Comparison of ENCODE assay signal across 15 cellular contexts in the genomic region with DNA sequence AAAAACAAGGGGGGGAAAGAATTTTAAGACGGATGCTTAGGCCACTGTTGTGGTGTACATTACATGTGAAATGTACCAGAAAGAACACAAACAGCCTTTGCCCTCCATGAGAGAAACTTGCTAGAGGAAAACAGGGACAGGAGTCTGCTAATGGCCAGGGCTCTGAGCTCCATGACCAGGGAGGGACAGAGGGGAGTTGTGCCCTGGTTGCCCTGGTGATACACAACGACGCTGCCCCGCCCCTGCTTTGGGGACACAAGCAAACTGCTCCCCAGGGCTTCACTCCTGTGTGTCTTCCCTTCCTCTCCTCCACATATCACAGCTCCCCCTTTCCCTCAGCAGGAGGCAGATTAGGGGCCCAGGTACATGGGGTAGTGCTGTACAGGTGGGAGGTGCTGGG. TPM values are rescaled to one million over a fixed set of nuclear protein-coding genes. Genes with fewer than 3 reads are reported as not detected.
DNase-seq lines count a peak whose midpoint lies in the region; ATAC-seq and TF ChIP-seq lines count a peak whose summit lies in the region.
"Had no signal": no experiment of that assay in that cellular context is flagged by ENCODE, and none has a peak within 500 bp of the region (broad histone marks: within the 10 kb centered on the region; RNA-seq: fewer than 3 reads in every experiment).

No MANE protein-coding gene starts in this region.

- H3K27me3 ChIP-seq in mesendoderm (ENCODE audit: insufficient read depth, low read length, poor library complexity): no peaks in the 10 kb centered on the region
- no peaks in the 10 kb centered on the region for H3K27me3 ChIP-seq in A673 (replicated peaks; ENCODE audit: insufficient read depth, low read depth, low read length, poor library complexity)
- H3K27me3 ChIP-seq: BLaER1 treated with 17β-estradiol and CSF1 and Interleukin-3, amounts not matched to agents 10 nM and 100 nM had no signal

- no peak overlapping the region for H2BK15ac ChIP-seq in mesendoderm (replicated peaks; ENCODE audit: low read depth)

- no peak for TF ChIP-seq CTCF in A673 (conservative IDR thresholded peaks at IDR 0.05; ENCODE audit: low read depth, low read length)

- peak in 2 of 3 experiments; percentile 7 to 20 for DNase-seq in NCI-H1417 (lab: John Stamatoyannopoulos, UW)
- DNase-seq in NCI-H1417 treated with DMSO at 0.1 percent for 48 hours (lab: John Stamatoyannopoulos, UW): no peak
- peak; percentile 27 for DNase-seq in COLO668 (lab: John Stamatoyannopoulos, UW; ENCODE audit: unreplicated experiment)
- DNase-seq in NCI-H748 treated with DMSO at 0.1 percent for 48 hours (lab: John Stamatoyannopoulos, UW): peak; percentile 13
- peak; percentile 12 for DNase-seq in mesendoderm
- DNase-seq in A673 (ENCODE audit: low spot score): no peak
- no peak for DNase-seq in SW480 (ENCODE audit: low spot score)
- DNase-seq: Calu3; CD4-positive, CD25-positive, alpha-beta regulatory T cell; DMS 273 treated with DMSO at 0.1 percent for 48 hours; H9 had no signal

- no peaks in the 10 kb centered on the region for H3K79me2 ChIP-seq in mesendoderm (ENCODE audit: control insufficient read depth, insufficient read depth, low read length)

- no peak overlapping the region for H3K4me2 ChIP-seq in mesendoderm (ENCODE audit: low read length)
- H3K4me2 ChIP-seq: BLaER1 treated with 17β-estradiol and CSF1 and Interleukin-3, amounts not matched to agents 10 nM and 100 nM had no signal

- no peak overlapping the region for H4K8ac ChIP-seq in mesendoderm (ENCODE audit: low read depth, low read length)

- H3K9ac ChIP-seq in mesendoderm (ENCODE audit: low read length): no peak overlapping the region
- H3K9ac ChIP-seq: BLaER1 treated with 17β-estradiol and CSF1 and Interleukin-3, amounts not matched to agents 10 nM and 100 nM had no signal

- no peaks in the 10 kb centered on the region for H3K79me1 ChIP-seq in mesendoderm (ENCODE audit: low read length)

- no TSS peak for BruUV-seq in A673 (replicated peaks; lab: Mats Ljungman, UMichigan)

- WGBS in mesendoderm (ENCODE audit: extremely low coverage, insufficient coverage, low lambda C conversion rate): no CpG with 5 or more reads among the region's 4 CpGs

- no peaks in the 10 kb centered on the region for H3K36me3 ChIP-seq in mesendoderm (ENCODE audit: control insufficient read depth, insufficient read depth, low read length)
- no peaks in the 10 kb centered on the region for H3K36me3 ChIP-seq in A673 (ENCODE audit: insufficient read depth, low read length, poor library complexity, severe bottlenecking)
- H3K36me3 ChIP-seq: BLaER1 treated with 17β-estradiol and CSF1 and Interleukin-3, amounts not matched to agents 10 nM and 100 nM had no signal

- H3K56ac ChIP-seq in mesendoderm (ENCODE audit: low read length): no peak overlapping the region

- no peaks in the 10 kb centered on the region for H3K4me1 ChIP-seq in mesendoderm (ENCODE audit: control insufficient read depth, low read depth, low read length)
- H3K4me1 ChIP-seq in A673 (ENCODE audit: insufficient read depth, low read length, poor library complexity, severe bottlenecking): no peaks in the 10 kb centered on the region
- H3K4me1 ChIP-seq: BLaER1 treated with 17β-estradiol and CSF1 and Interleukin-3, amounts not matched to agents 10 nM and 100 nM had no signal

- H3K18ac ChIP-seq in mesendoderm (ENCODE audit: low read length): no peak overlapping the region

- POLR2A ChIA-PET in A673 (lab: Charles Lee; ENCODE audit: low non-redundant PET): no interaction called here

- H3K4ac ChIP-seq in mesendoderm (ENCODE audit: low read depth, low read length): no peak overlapping the region

- no peak overlapping the region for H2BK120ac ChIP-seq in mesendoderm (ENCODE audit: low read depth, low read length)

- no peak for ATAC-seq in HG02884 (IDR thresholded peaks at IDR 0.05; ENCODE audit: unreplicated experiment)
- ATAC-seq: HepG2 had no signal

- no peak overlapping the region for H3K23ac ChIP-seq in mesendoderm (ENCODE audit: low read length)

- no peak overlapping the region for H2AK5ac ChIP-seq in mesendoderm (ENCODE audit: low read length)

- H3K4me3 ChIP-seq in mesendoderm (ENCODE audit: low read length): no peak overlapping the region
- no peak overlapping the region for H3K4me3 ChIP-seq in A673 (ENCODE audit: low read depth, low read length, poor library complexity, severe bottlenecking)
- H3K4me3 ChIP-seq: BLaER1 treated with 17β-estradiol and CSF1 and Interleukin-3, amounts not matched to agents 10 nM and 100 nM had no signal

- H3K9me3 ChIP-seq in A673 (ENCODE audit: low read depth, low read length, poor library complexity, severe bottlenecking): no peaks in the 10 kb centered on the region

- no peak overlapping the region for H2BK5ac ChIP-seq in mesendoderm (ENCODE audit: low read length)

- intact Hi-C loops in A673 (cut with micrococcal nuclease; ENCODE audit: unreplicated experiment): no loop called here

- H4K5ac ChIP-seq in mesendoderm (ENCODE audit: low read length): no peak overlapping the region

- CTCF ChIA-PET in A673 (lab: Charles Lee): no interaction called here

- H3K27ac ChIP-seq in mesendoderm (ENCODE audit: low read depth, low read length) (no peak overlapping the region), A673 (ENCODE audit: low read depth, low read length, poor library complexity, severe bottlenecking) (no peak overlapping the region)
- H3K27ac ChIP-seq: 22Rv1; BLaER1 treated with 17β-estradiol and CSF1 and Interleukin-3, amounts not matched to agents 10 nM and 100 nM had no signal

RNA-seq across cellular contexts. Expression of a gene that starts 36.2 kb away (rescaled TPM):
- polyA plus RNA-seq in mesendoderm (2013, experiment 1 of 2): 1.7 TPM
- 1.8 TPM for polyA plus RNA-seq in mesendoderm (2013, experiment 2 of 2)
- 1.6 and 2.1 TPM in 2 replicates for total RNA-seq in A673 (2021)
- total RNA-seq: Calu3; CD4-positive, CD25-positive, alpha-beta regulatory T cell; HepG2 had no signal
- polyA plus RNA-seq: HepG2 had no signal

Comparison
In these comparisons a context has a peak if more than half of its experiments do, and no peak if none do; other contexts are left out.
1. DNase-seq: peak in NCI-H1417 (2 of 3), COLO668 (single experiment), NCI-H748 treated with DMSO at 0.1 percent for 48 hours (single experiment) and mesendoderm (single experiment); none in NCI-H1417 treated with DMSO at 0.1 percent for 48 hours (single experiment), A673 (single experiment) and SW480 (single experiment).